Comparison of ENCODE assay signal across 40 cellular contexts in the genomic region with DNA sequence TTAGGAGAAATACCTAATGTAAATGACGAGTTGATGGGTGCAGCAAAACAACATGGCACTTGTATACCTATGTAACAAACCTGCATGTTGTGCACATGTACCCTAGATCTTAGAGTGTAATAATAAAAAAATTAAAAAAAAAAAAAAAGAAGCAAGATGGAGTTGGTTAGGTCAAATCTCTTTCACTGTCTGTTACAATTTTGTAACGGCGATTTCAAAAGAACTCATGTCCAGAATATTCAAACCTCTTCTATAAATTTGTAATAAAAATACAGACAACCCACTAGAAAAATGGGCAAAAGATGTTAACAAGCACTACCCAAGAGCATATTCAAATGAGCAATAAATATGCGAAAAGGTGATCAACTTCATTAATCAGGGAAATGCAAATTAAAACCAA. TPM values are rescaled to one million over a fixed set of nuclear protein-coding genes. Genes with fewer than 3 reads are reported as not detected.
"Had no signal": no experiment of that assay in that cellular context is flagged by ENCODE, and none has a peak within 500 bp of the region (broad histone marks: within the 10 kb centered on the region; RNA-seq: fewer than 3 reads in every experiment).

No MANE protein-coding gene starts in this region.

- H3K4me3 ChIP-seq: MG63 had no signal

- H3K36me3 ChIP-seq: MG63 had no signal

- H3K27me3 ChIP-seq: MG63 had no signal

- H3K9me3 ChIP-seq: MG63 had no signal

- DNase-seq: Karpas-422, Kasumi-1, MG63, MM.1S, MV-4-11, NCI-H1048, NCI-H1092, NCI-H1092 treated with DMSO at 0.1 percent for 48 hours, NCI-H1105, NCI-H1105 treated with DMSO at 0.1 percent for 48 hours, NCI-H1417, NCI-H1417 treated with DMSO at 0.1 percent for 48 hours, NCI-H1436, NCI-H1436 treated with DMSO at 0.1 percent for 48 hours, NCI-H146, NCI-H1694, NCI-H1694 treated with DMSO at 0.1 percent for 48 hours, NCI-H187, NCI-H187 treated with DMSO at 0.1 percent for 48 hours, NCI-H1930, NCI-H2029, NCI-H2029 treated with DMSO at 0.1 percent for 48 hours, NCI-H2081, NCI-H2081 treated with DMSO at 0.1 percent for 48 hours, NCI-H2107, NCI-H2171, NCI-H2171 treated with DMSO at 0.1 percent for 48 hours, NCI-H2227 treated with DMSO at 0.1 percent for 48 hours, NCI-H226, NCI-H345, NCI-H446, NCI-H446 treated with DMSO at 0.1 percent for 48 hours, NCI-H510A, NCI-H510A treated with DMSO at 0.1 percent for 48 hours, NCI-H524, NCI-H524 treated with DMSO at 0.1 percent for 48 hours had no signal

RNA-seq across cellular contexts. Expression of a gene that starts 59.4 kb away (rescaled TPM):
- total RNA-seq: LHCN-M2, M059J, MCF 10A, NCI-H460 had no signal
